Comparison of ENCODE assay signal across 9 cellular contexts in genomic region chr1:46394872-46395465, GRCh38. TPM values are rescaled to one million over a fixed set of nuclear protein-coding genes. Genes with fewer than 3 reads are reported as not detected.
DNase-seq lines count a peak whose midpoint lies in the region; ATAC-seq and TF ChIP-seq lines count a peak whose summit lies in the region.
"Had no signal": no experiment of that assay in that cellular context is flagged by ENCODE, and none has a peak within 500 bp of the region (broad histone marks: within the 10 kb centered on the region; RNA-seq: fewer than 3 reads in every experiment).

No MANE protein-coding gene starts in this region.

- no peaks in the 10 kb centered on the region for H3K36me3 ChIP-seq in DOHH2 (ENCODE audit: control insufficient read depth, low read length)

- peaks cover 5% of the 10 kb centered on the region for H3K9me3 Mint-ChIP-seq in activated T-helper 17 cell treated with anti-CD3 and anti-CD28 coated beads, Interleukin-2, amount 50 U/mL, for 72 hours

- no peaks in the 10 kb centered on the region for H3K9me2 ChIP-seq in DOHH2 (replicated peaks; ENCODE audit: control insufficient read depth, low read length)

- DNase-seq in retinal pigment epithelial cell (ENCODE audit: low read depth): no peak
- DNase-seq in SK-N-DZ (ENCODE audit: low spot score): no peak
- DNase-seq in GF-D8 (lab: John Stamatoyannopoulos, UW): no peak
- no peak for DNase-seq in activated CD8-positive, alpha-beta memory T cell treated with anti-CD3 and anti-CD28 coated beads, Interleukin-2, amount 50 U/mL, for 48 hours

- H3K79me2 ChIP-seq in DOHH2 (ENCODE audit: control insufficient read depth, low read length): no peaks in the 10 kb centered on the region

- TF ChIP-seq CTCF in DOHH2 (IDR thresholded peaks at IDR 0.05; ENCODE audit: low read depth, low read length, poor library complexity, severe bottlenecking) (no peak), retinal pigment epithelial cell (conservative IDR thresholded peaks at IDR 0.05; ENCODE audit: low read depth, low read length) (no peak)

- H3K4me3 Mint-ChIP-seq in activated T-helper 17 cell treated with anti-CD3 and anti-CD28 coated beads, Interleukin-2, amount 50 U/mL, for 72 hours: peak overlapping the region; percentile 54

- no peak overlapping the region for H3K27ac ChIP-seq in DOHH2 (ENCODE audit: low read depth, low read length)

- ATAC-seq in activated T-helper 17 cell treated with anti-CD3 and anti-CD28 coated beads, Interleukin-2, amount 50 U/mL, for 72 hours (replicated peaks): no peak
- ATAC-seq in SK-N-SH treated with all-trans-retinoic acid at 6 μM for 48 hours: no peak

- H4K20me1 ChIP-seq in DOHH2 (ENCODE audit: control insufficient read depth, insufficient read depth, low read depth, low read length): no peaks in the 10 kb centered on the region

- H3K27ac Mint-ChIP-seq in activated T-helper 17 cell treated with anti-CD3 and anti-CD28 coated beads, Interleukin-2, amount 50 U/mL, for 72 hours: no peak overlapping the region

- H3K27me3 ChIP-seq in DOHH2 (ENCODE audit: control insufficient read depth, low read length): peaks cover 6% of the 10 kb centered on the region

- peaks cover 15% of the 10 kb centered on the region for H3K4me1 ChIP-seq in DOHH2 (ENCODE audit: control insufficient read depth, low read length)

- H3K9me3 ChIP-seq in DOHH2 (ENCODE audit: control insufficient read depth, insufficient read depth, low read length) (peaks cover 8% of the 10 kb centered on the region), iPS-18c (ENCODE audit: control insufficient read depth, insufficient read depth, low read length) (peaks cover 10% of the 10 kb centered on the region)

- H3K4me1 Mint-ChIP-seq in activated T-helper 17 cell treated with anti-CD3 and anti-CD28 coated beads, Interleukin-2, amount 50 U/mL, for 72 hours: no peaks in the 10 kb centered on the region

- H3K36me3 Mint-ChIP-seq in activated T-helper 17 cell treated with anti-CD3 and anti-CD28 coated beads, Interleukin-2, amount 50 U/mL, for 72 hours (ENCODE audit: low read depth): peaks cover 13% of the 10 kb centered on the region

- peaks cover 19% of the 10 kb centered on the region for H3K27me3 Mint-ChIP-seq in activated T-helper 17 cell treated with anti-CD3 and anti-CD28 coated beads, Interleukin-2, amount 50 U/mL, for 72 hours

- no peaks in the 10 kb centered on the region for H3F3A ChIP-seq in DOHH2 (ENCODE audit: control insufficient read depth, insufficient read depth)

- H3K4me2 ChIP-seq in DOHH2 (ENCODE audit: low read length): peak overlapping the region; percentile 85

- H3K4me3 ChIP-seq in DOHH2 (ENCODE audit: low read length) (peak overlapping the region; percentile 79), iPS-18c (ENCODE audit: insufficient read depth, low read depth, low read length) (peak overlapping the region; percentile 79), retinal pigment epithelial cell (ENCODE audit: low read length) (peak overlapping the region; percentile 46)

TF ChIP-seq in SK-N-SH treated with all-trans-retinoic acid at 6 μM for 48 hours, 23 proteins besides CTCF, POLR2A, EP300 and RAD21:
- no peak for TF ChIP-seq POU6F1 (CRISPR knock-in tag; IDR thresholded peaks at IDR 0.05; ENCODE audit: borderline replicate concordance, low read depth)
- TF ChIP-seq TSHZ2 (CRISPR knock-in tag; IDR thresholded peaks at IDR 0.05): no peak
- no peak for TF ChIP-seq ISL1 (CRISPR knock-in tag; IDR thresholded peaks at IDR 0.05)
- no peak for TF ChIP-seq ZFP3 (CRISPR knock-in tag; IDR thresholded peaks at IDR 0.05)

RNA-seq across cellular contexts. Expression of gene FAAH, which starts 0.9 kb away (rescaled TPM):
- 1 to 10 TPM; 2.1 to 5.6 TPM for total RNA-seq in activated T-helper 17 cell treated with anti-CD3 and anti-CD28 coated beads, Interleukin-2, amount 50 U/mL, for 72 hours
- polyA plus RNA-seq in SK-N-DZ (2014; cell fraction: cytosol; rRNA removed): 0.26 and 0.44 TPM in 2 replicates
- polyA plus RNA-seq in SK-N-DZ (2014; cell fraction: nucleus; rRNA removed): 18.7 and 29.9 TPM in 2 replicates
- total RNA-seq: LHCN-M2 had no signal

RNA-seq across cellular contexts. Expression of gene NSUN4, which starts 54.4 kb away (rescaled TPM):
- total RNA-seq in activated T-helper 17 cell treated with anti-CD3 and anti-CD28 coated beads, Interleukin-2, amount 50 U/mL, for 72 hours: 10 to 100 TPM; 23.3 to 24.5 TPM
- polyA plus RNA-seq in SK-N-DZ (2014; cell fraction: cytosol; rRNA removed): 17.5 and 22.9 TPM in 2 replicates
- 10.4 and 14.8 TPM in 2 replicates for polyA plus RNA-seq in SK-N-DZ (2014; cell fraction: nucleus; rRNA removed)
